In genomic region chr4:2006956-2007653, GRCh38 we compare ENCODE assay signal across 8 cellular contexts. TPM values are rescaled to one million over a fixed set of nuclear protein-coding genes. Genes with fewer than 3 reads are reported as not detected.
DNase-seq lines count a peak whose midpoint lies in the region; ATAC-seq and TF ChIP-seq lines count a peak whose summit lies in the region.

No MANE protein-coding gene starts in this region.

- H3F3A ChIP-seq in SK-N-SH (replicated peaks; ENCODE audit: insufficient read depth): peaks cover 19% of the 10 kb centered on the region

- CTCF ChIA-PET in SK-N-SH (lab: Yijun Ruan, JAX): interaction anchor here (1.1 to 2.9 kb wide), 3 partner anchors 9 to 94 kb away, joined by 4 to 12 read pairs (median 5); no protein-coding TSS in a partner anchor
- CTCF ChIA-PET in activated CD4-positive, alpha-beta memory T cell treated with anti-CD3 and anti-CD28 coated beads for 36 hours (lab: Charles Lee): no interaction called here

- H3K27ac ChIP-seq in SK-N-SH (ENCODE audit: low read depth in 2 of 2, low read length in 1 of 2): no peak overlapping the region
- H3K27ac ChIP-seq in right cardiac atrium (ENCODE audit: low read length): no peak overlapping the region

- TF ChIP-seq POLR2A in lower leg skin (IDR thresholded peaks at IDR 0.05): no peak

- ATAC-seq in SK-N-SH treated with all-trans-retinoic acid at 6 μM for 48 hours (no peak), right cardiac atrium (no peak), GM18502 (IDR thresholded peaks at IDR 0.05; ENCODE audit: poor library complexity, unreplicated experiment) (no peak), HG03457 (IDR thresholded peaks at IDR 0.05; ENCODE audit: unreplicated experiment) (no peak)
- ATAC-seq in stimulated activated memory B cell treated with anti-CD40 and anti-IgM and Interleukin-4, amounts not matched to agents 10 μg/mL and 1 μg/mL and 100 μg/mL, for 72 hours: no peak

- H3K4me2 ChIP-seq in SK-N-SH: peak overlapping the region; percentile 95

- DNase-seq in SK-N-SH (no peak), right cardiac atrium (no peak), lower leg skin (ENCODE audit: low spot score in 2 of 2) (no peak)
- no peak for DNase-seq in activated CD4-positive, alpha-beta memory T cell treated with anti-CD3 and anti-CD28 coated beads for 36 hours

- H3K9me3 Mint-ChIP-seq in activated CD4-positive, alpha-beta memory T cell treated with anti-CD3 and anti-CD28 coated beads for 36 hours: no peaks in the 10 kb centered on the region
- H3K9me3 Mint-ChIP-seq in stimulated activated memory B cell treated with anti-CD40 and anti-IgM and Interleukin-4, amounts not matched to agents 10 μg/mL and 1 μg/mL and 100 μg/mL, for 72 hours: no peaks in the 10 kb centered on the region

- H2AFZ ChIP-seq in SK-N-SH (ENCODE audit: low read depth): no peak overlapping the region; the same call in 1 of the 2 replicates

- peaks cover 0 to 14% of the 10 kb centered on the region in 2 experiments for H3K36me3 ChIP-seq in SK-N-SH (replicated peaks in 1 of 2; ENCODE audit: control insufficient read depth in 1 of 2, insufficient read depth in 2 of 2, low read length in 1 of 2)

- intact Hi-C loops in activated CD4-positive, alpha-beta memory T cell treated with anti-CD3 and anti-CD28 coated beads for 36 hours (cut with micrococcal nuclease): loop anchor here (5.0 to 10.0 kb wide), 2 partner anchors 135 to 408 kb away; partner anchors contain the start of genes CFAP99, NSD2 and ZFYVE28
- intact Hi-C loops in right cardiac atrium (cut with DNase I): no loop called here
- intact Hi-C loops in lower leg skin (cut with DNase I; ENCODE audit: low total_unique reads): no loop called here

- TF ChIP-seq CTCF in SK-N-SH (IDR thresholded peaks at IDR 0.05) (no peak), lower leg skin (IDR thresholded peaks at IDR 0.05) (no peak)

- H3K4me3 Mint-ChIP-seq in activated CD4-positive, alpha-beta memory T cell treated with anti-CD3 and anti-CD28 coated beads for 36 hours: peak overlapping the region; percentile 88
- peak overlapping the region; percentile 91 for H3K4me3 Mint-ChIP-seq in stimulated activated memory B cell treated with anti-CD40 and anti-IgM and Interleukin-4, amounts not matched to agents 10 μg/mL and 1 μg/mL and 100 μg/mL, for 72 hours

- H3K4me3 ChIP-seq in SK-N-SH (ENCODE audit: low read depth in 2 of 2, low read length in 1 of 2) (peak overlapping the region; percentile 75 to 89), right cardiac atrium (ENCODE audit: low read length) (peak overlapping the region; percentile 44), lower leg skin (ENCODE audit: low read depth, poor library complexity, severe bottlenecking) (no peak overlapping the region)

- H3K4me1 Mint-ChIP-seq in activated CD4-positive, alpha-beta memory T cell treated with anti-CD3 and anti-CD28 coated beads for 36 hours (ENCODE audit: low read depth): peaks cover 42% of the 10 kb centered on the region
- H3K4me1 Mint-ChIP-seq in stimulated activated memory B cell treated with anti-CD40 and anti-IgM and Interleukin-4, amounts not matched to agents 10 μg/mL and 1 μg/mL and 100 μg/mL, for 72 hours: peaks cover 55% of the 10 kb centered on the region

- POLR2A ChIA-PET in SK-N-SH (lab: Yijun Ruan, JAX): no interaction called here
- POLR2A ChIA-PET in activated CD4-positive, alpha-beta memory T cell treated with anti-CD3 and anti-CD28 coated beads for 36 hours (lab: Charles Lee): no interaction called here

- no peak for TF ChIP-seq RAD21 in SK-N-SH (IDR thresholded peaks at IDR 0.05; ENCODE audit: low read length)

- H3K9ac ChIP-seq in SK-N-SH: peak overlapping the region; percentile 95

- peak overlapping the region; percentile 38 for H3K27ac Mint-ChIP-seq in activated CD4-positive, alpha-beta memory T cell treated with anti-CD3 and anti-CD28 coated beads for 36 hours
- peak overlapping the region; percentile 95 for H3K27ac Mint-ChIP-seq in stimulated activated memory B cell treated with anti-CD40 and anti-IgM and Interleukin-4, amounts not matched to agents 10 μg/mL and 1 μg/mL and 100 μg/mL, for 72 hours

- no peaks in the 10 kb centered on the region for H3K27me3 Mint-ChIP-seq in activated CD4-positive, alpha-beta memory T cell treated with anti-CD3 and anti-CD28 coated beads for 36 hours
- H3K27me3 Mint-ChIP-seq in stimulated activated memory B cell treated with anti-CD40 and anti-IgM and Interleukin-4, amounts not matched to agents 10 μg/mL and 1 μg/mL and 100 μg/mL, for 72 hours: no peaks in the 10 kb centered on the region

- H3K4me1 ChIP-seq in SK-N-SH (ENCODE audit: control insufficient read depth in 1 of 2, insufficient read depth in 2 of 2, low read depth in 1 of 2, low read length in 1 of 2) (peaks cover 5 to 7% of the 10 kb centered on the region in 2 experiments; a peak in 1 of 4 replicates), right cardiac atrium (ENCODE audit: control insufficient read depth, insufficient read depth, low read length) (peaks cover 8% of the 10 kb centered on the region)

- TF ChIP-seq EP300 in SK-N-SH (IDR thresholded peaks at IDR 0.05; ENCODE audit: borderline replicate concordance in 1 of 2, low read depth in 1 of 2, low read length in 1 of 2): no peak

- H3K79me2 ChIP-seq in SK-N-SH (ENCODE audit: insufficient read depth): peaks cover 67% of the 10 kb centered on the region

- H3K27me3 ChIP-seq in SK-N-SH (ENCODE audit: insufficient read depth): no peaks in the 10 kb centered on the region
- H3K27me3 ChIP-seq in right cardiac atrium (ENCODE audit: control insufficient read depth, insufficient read depth): no peaks in the 10 kb centered on the region

- WGBS in SK-N-SH (ENCODE audit: low lambda C conversion rate): 82% methylated on average over 15 of the region's 15 CpGs
- WGBS in right cardiac atrium: 87% methylated on average over 15 of the region's 15 CpGs
- WGBS in lower leg skin, 2 donors: 84 to 87% methylated on average over 15 of the region's 15 CpGs

- H3K9me3 ChIP-seq in SK-N-SH: no peaks in the 10 kb centered on the region
- H3K9me3 ChIP-seq in right cardiac atrium (ENCODE audit: control insufficient read depth, low read length): no peaks in the 10 kb centered on the region

- peaks cover 30% of the 10 kb centered on the region for H4K20me1 ChIP-seq in SK-N-SH (ENCODE audit: insufficient read depth)

- H3K9me2 ChIP-seq in SK-N-SH: no peaks in the 10 kb centered on the region

- peaks cover 24% of the 10 kb centered on the region for H3K36me3 Mint-ChIP-seq in activated CD4-positive, alpha-beta memory T cell treated with anti-CD3 and anti-CD28 coated beads for 36 hours
- H3K36me3 Mint-ChIP-seq in stimulated activated memory B cell treated with anti-CD40 and anti-IgM and Interleukin-4, amounts not matched to agents 10 μg/mL and 1 μg/mL and 100 μg/mL, for 72 hours: peaks cover 37% of the 10 kb centered on the region

TF ChIP-seq in SK-N-SH, 30 proteins besides CTCF, POLR2A, EP300 and RAD21:
- TF ChIP-seq TAF1 (IDR thresholded peaks at IDR 0.05; ENCODE audit: borderline replicate concordance, low read depth, low read length) (no peak), MXI1 (IDR thresholded peaks at IDR 0.05; ENCODE audit: low read depth, low read length) (no peak), TCF12 (IDR thresholded peaks at IDR 0.05) (no peak), MEF2A (IDR thresholded peaks at IDR 0.05; ENCODE audit: borderline replicate concordance, low read depth) (no peak), JUND (IDR thresholded peaks at IDR 0.05) (no peak)

TF ChIP-seq in SK-N-SH treated with all-trans-retinoic acid at 6 μM for 48 hours, 23 proteins besides CTCF, POLR2A, EP300 and RAD21 (continues in another document):
- no peak for TF ChIP-seq RARB (CRISPR knock-in tag; IDR thresholded peaks at IDR 0.05)
- TF ChIP-seq CREB5 (CRISPR knock-in tag; IDR thresholded peaks at IDR 0.05; ENCODE audit: low read depth): no peak
- TF ChIP-seq, protein P1, sequence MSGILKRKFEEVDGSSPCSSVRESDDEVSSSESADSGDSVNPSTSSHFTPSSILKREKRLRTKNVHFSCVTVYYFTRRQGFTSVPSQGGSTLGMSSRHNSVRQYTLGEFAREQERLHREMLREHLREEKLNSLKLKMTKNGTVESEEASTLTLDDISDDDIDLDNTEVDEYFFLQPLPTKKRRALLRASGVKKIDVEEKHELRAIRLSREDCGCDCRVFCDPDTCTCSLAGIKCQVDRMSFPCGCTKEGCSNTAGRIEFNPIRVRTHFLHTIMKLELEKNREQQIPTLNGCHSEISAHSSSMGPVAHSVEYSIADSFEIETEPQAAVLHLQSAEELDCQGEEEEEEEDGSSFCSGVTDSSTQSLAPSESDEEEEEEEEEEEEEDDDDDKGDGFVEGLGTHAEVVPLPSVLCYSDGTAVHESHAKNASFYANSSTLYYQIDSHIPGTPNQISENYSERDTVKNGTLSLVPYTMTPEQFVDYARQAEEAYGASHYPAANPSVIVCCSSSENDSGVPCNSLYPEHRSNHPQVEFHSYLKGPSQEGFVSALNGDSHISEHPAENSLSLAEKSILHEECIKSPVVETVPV (CRISPR knock-in tag; IDR thresholded peaks at IDR 0.05): no peak

RNA-seq across cellular contexts. Expression of gene NELFA, which starts 1.7 kb away (rescaled TPM):
- 17.3 and 26.8 TPM in 2 replicates for polyA plus RNA-seq in SK-N-SH (2012; rRNA removed)
- polyA plus RNA-seq in SK-N-SH (2012; cell fraction: cytosol; rRNA removed): 12.3 and 17.5 TPM in 2 replicates
- polyA plus RNA-seq in SK-N-SH (2012; cell fraction: nucleus; rRNA removed): 46.8 and 63.7 TPM in 2 replicates
- total RNA-seq in activated CD4-positive, alpha-beta memory T cell treated with anti-CD3 and anti-CD28 coated beads for 36 hours: 10 to 100 TPM; 39.5 to 41.5 TPM
- total RNA-seq in right cardiac atrium: 10 to 100 TPM; 11.9 to 14.9 (median 13.6) TPM
- polyA plus RNA-seq in right cardiac atrium: 11.2 TPM
- total RNA-seq in lower leg skin: 10 to 100 TPM; 29.3 to 45.3 (median 35.7) TPM

RNA-seq across cellular contexts. Expression of gene NAT8L, which starts 52.0 kb away (rescaled TPM):
- polyA plus RNA-seq in SK-N-SH (2012; rRNA removed) (0.43 and 0.86 TPM in 2 replicates), right cardiac atrium (2.8 TPM)
- 0.41 and 0.88 TPM in 2 replicates for polyA plus RNA-seq in SK-N-SH (2012; cell fraction: cytosol; rRNA removed)
- 1.7 and 2.8 TPM in 2 replicates for polyA plus RNA-seq in SK-N-SH (2012; cell fraction: nucleus; rRNA removed)
- under 1 TPM; 0.19 to 0.29 TPM for total RNA-seq in activated CD4-positive, alpha-beta memory T cell treated with anti-CD3 and anti-CD28 coated beads for 36 hours
- total RNA-seq in right cardiac atrium (1 to 10 TPM; 2.9 to 5.2 (median 3.6) TPM), lower leg skin (1 to 10 TPM in 2 of 4 donors, under 1 TPM in 2; 0.39 to 1.4 (median 0.97) TPM)
